Comparison of ENCODE assay signal across 8 cellular contexts in the genomic region with DNA sequence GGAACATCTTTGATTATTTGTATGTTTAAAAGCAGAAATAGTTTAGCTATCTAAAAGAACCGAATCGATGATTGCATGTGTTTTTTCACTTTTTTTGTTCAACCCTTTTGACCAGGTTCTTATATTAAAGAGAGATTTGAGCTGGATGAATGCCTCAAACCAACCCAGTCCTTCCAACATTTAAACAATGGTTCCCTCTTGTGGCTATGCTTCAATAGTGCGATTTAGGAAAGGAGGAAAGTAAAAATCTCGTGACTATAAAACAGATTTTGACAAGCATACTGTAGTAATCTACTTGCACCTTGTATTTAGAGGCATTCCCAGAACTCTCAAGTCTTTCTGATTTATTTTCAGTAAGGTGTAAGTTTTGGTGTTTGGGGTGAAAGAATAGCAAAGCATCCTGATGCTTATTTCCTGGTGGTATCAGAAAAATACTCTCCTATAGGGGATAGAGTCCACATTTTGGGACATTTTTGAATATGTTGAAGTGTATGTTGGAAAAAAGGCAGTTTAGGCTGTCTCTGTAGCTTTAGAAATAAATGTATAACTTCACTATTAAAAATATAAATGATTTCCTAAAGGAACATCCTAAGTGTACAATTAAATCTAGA.
DNase-seq lines count a peak whose midpoint lies in the region; ATAC-seq and TF ChIP-seq lines count a peak whose summit lies in the region.

No MANE protein-coding gene starts in this region.

- TF ChIP-seq CTCF in GM12864 (IDR thresholded peaks at IDR 0.05; ENCODE audit: low read depth, low read length, missing control alignments), result peak; percentile 30
- TF ChIP-seq CTCF in RWPE1 (conservative IDR thresholded peaks at IDR 0.05; ENCODE audit: low read depth), result peak; percentile 44
- peak; percentile 60 for TF ChIP-seq CTCF in epithelial cell of proximal tubule (conservative IDR thresholded peaks at IDR 0.05; ENCODE audit: low read depth, low read length)

- POLR2A ChIA-PET in RWPE1 (lab: Yijun Ruan, JAX; ENCODE audit: low non-redundant PET), result no interaction called here

- H3K27ac ChIP-seq in RWPE1, result no peak overlapping the region

- H3K4me3 ChIP-seq in GM12864 (ENCODE audit: low read depth, low read length) (no peak overlapping the region), epithelial cell of proximal tubule (ENCODE audit: low read depth, low read length) (no peak overlapping the region)

- no peak for DNase-seq in GM12864 (ENCODE audit: low read depth)
- DNase-seq in LoVo (ENCODE audit: low spot score), result peak; percentile 29
- no peak for DNase-seq in RWPE1 (ENCODE audit: low spot score)
- DNase-seq in epithelial cell of proximal tubule (ENCODE audit: low read depth), result no peak
- DNase-seq in renal cortical epithelial cell (ENCODE audit: low read depth), result peak; percentile 19
- DNase-seq in islet precursor cell, result no peak

- CTCF ChIA-PET in RWPE1 (lab: Yijun Ruan, JAX), result no interaction called here

- no peak for ATAC-seq in GM19023 (IDR thresholded peaks at IDR 0.05; ENCODE audit: unreplicated experiment)
- ATAC-seq in GM18873 (IDR thresholded peaks at IDR 0.05; ENCODE audit: low FRiP score, unreplicated experiment), result no peak

Comparison
In these comparisons a context has a peak if more than half of its experiments do, and no peak if none do; other contexts are left out.
1. DNase-seq: peak in LoVo (single experiment) and renal cortical epithelial cell (single experiment); none in GM12864 (single experiment), RWPE1 (single experiment), epithelial cell of proximal tubule (single experiment) and islet precursor cell (single experiment).
2. Peak in every context shown above with its lines, with median percentiles within 50 percentile points of each other: CTCF ChIP-seq.